ENCODE assay signal across 14 cellular contexts in genomic region chr21:44969066-44969649, GRCh38. TPM values are rescaled to one million over a fixed set of nuclear protein-coding genes. Genes with fewer than 3 reads are reported as not detected.
DNase-seq lines count a peak whose midpoint lies in the region; ATAC-seq and TF ChIP-seq lines count a peak whose summit lies in the region.
"Had no signal": no experiment of that assay in that cellular context is flagged by ENCODE, and none has a peak within 500 bp of the region (broad histone marks: within the 10 kb centered on the region; RNA-seq: fewer than 3 reads in every experiment).

No MANE protein-coding gene starts in this region.

- peaks cover 10 to 45% (median 19%) of the 10 kb centered on the region in 4 donors for H3K4me1 Mint-ChIP-seq in CD4-positive, CD25-positive, alpha-beta regulatory T cell
- peaks cover 4% of the 10 kb centered on the region for H3K4me1 Mint-ChIP-seq in endodermal cell
- peaks cover 14% of the 10 kb centered on the region for H3K4me1 Mint-ChIP-seq in stimulated activated memory B cell treated with anti-CD40 and anti-IgM and Interleukin-4, amounts not matched to agents 10 μg/mL and 1 μg/mL and 100 μg/mL, for 72 hours

- WGBS in endodermal cell (ENCODE audit: insufficient coverage in 1 of 2, insufficient read length in 1 of 2), 2 experiments, result 88 to 91% methylated on average over 17 to 18 of the region's 18 CpGs
- 88% methylated on average over 18 of the region's 18 CpGs for WGBS in prostate gland

- ATAC-seq in CD4-positive, CD25-positive, alpha-beta regulatory T cell (ENCODE audit: low read depth in 2 of 2), result no peak
- ATAC-seq in stimulated activated memory B cell treated with anti-CD40 and anti-IgM and Interleukin-4, amounts not matched to agents 10 μg/mL and 1 μg/mL and 100 μg/mL, for 72 hours, result no peak
- ATAC-seq: GM23338 had no signal

- H3K36me3 ChIP-seq in CD4-positive, CD25-positive, alpha-beta regulatory T cell (ENCODE audit: control insufficient read depth, insufficient read depth, low read length), result no peaks in the 10 kb centered on the region
- H3K36me3 ChIP-seq in endodermal cell (ENCODE audit: control insufficient read depth, insufficient read depth, low read length) (peaks cover 27% of the 10 kb centered on the region), neutrophil (no peaks in the 10 kb centered on the region), prostate gland (no peaks in the 10 kb centered on the region)
- H3K36me3 ChIP-seq: colonic mucosa had no signal

- peaks cover 0 to 2% (median 0%) of the 10 kb centered on the region in 7 donors for H3K9me3 Mint-ChIP-seq in CD4-positive, CD25-positive, alpha-beta regulatory T cell
- no peaks in the 10 kb centered on the region for H3K9me3 Mint-ChIP-seq in endodermal cell
- H3K9me3 Mint-ChIP-seq in stimulated activated memory B cell treated with anti-CD40 and anti-IgM and Interleukin-4, amounts not matched to agents 10 μg/mL and 1 μg/mL and 100 μg/mL, for 72 hours, result no peaks in the 10 kb centered on the region
- H3K9me3 Mint-ChIP-seq: GM23338 had no signal

- peak overlapping the region in 3 of 4 donors; percentile 33 to 78 (median 53) for H3K4me3 Mint-ChIP-seq in CD4-positive, CD25-positive, alpha-beta regulatory T cell
- no peak overlapping the region for H3K4me3 Mint-ChIP-seq in endodermal cell
- no peak overlapping the region for H3K4me3 Mint-ChIP-seq in stimulated activated memory B cell treated with anti-CD40 and anti-IgM and Interleukin-4, amounts not matched to agents 10 μg/mL and 1 μg/mL and 100 μg/mL, for 72 hours
- H3K4me3 Mint-ChIP-seq: B cell, GM23338 had no signal

- peak overlapping the region in 2 of 3 donors; percentile 84 to 90 for H3K27ac Mint-ChIP-seq in CD4-positive, CD25-positive, alpha-beta regulatory T cell
- H3K27ac Mint-ChIP-seq in endodermal cell, result no peak overlapping the region
- H3K27ac Mint-ChIP-seq in stimulated activated memory B cell treated with anti-CD40 and anti-IgM and Interleukin-4, amounts not matched to agents 10 μg/mL and 1 μg/mL and 100 μg/mL, for 72 hours, result no peak overlapping the region
- H3K27ac Mint-ChIP-seq: B cell had no signal

- H3K4me3 ChIP-seq in CD4-positive, CD25-positive, alpha-beta regulatory T cell (ENCODE audit: low read depth, low read length), result no peak overlapping the region
- H3K4me3 ChIP-seq in endodermal cell (ENCODE audit: low read length), result no peak overlapping the region
- H3K4me3 ChIP-seq in neutrophil (ENCODE audit: low read depth in 1 of 2, low read length in 1 of 2), result peak overlapping the region; percentile 36 to 49
- H3K4me3 ChIP-seq in prostate gland, result no peak overlapping the region
- H3K4me3 ChIP-seq: colonic mucosa, GM23338, hepatocyte had no signal

- no peak for DNase-seq in CD4-positive, CD25-positive, alpha-beta regulatory T cell
- DNase-seq in NCI-H2171 treated with DMSO at 0.1 percent for 48 hours (lab: John Stamatoyannopoulos, UW) (peak; percentile 57), endodermal cell (no peak), prostate gland (ENCODE audit: low spot score) (no peak), islet precursor cell (no peak)
- DNase-seq: colonic mucosa, NCI-H446 treated with DMSO at 0.1 percent for 48 hours, nucleus accumbens had no signal

- H3K4me1 ChIP-seq in CD4-positive, CD25-positive, alpha-beta regulatory T cell (ENCODE audit: control insufficient read depth, insufficient read depth, low read length, poor library complexity, severe bottlenecking), result peaks cover 51% of the 10 kb centered on the region
- no peaks in the 10 kb centered on the region for H3K4me1 ChIP-seq in endodermal cell (ENCODE audit: control insufficient read depth, insufficient read depth, low read length)
- peaks cover 68 to 75% of the 10 kb centered on the region in 2 experiments for H3K4me1 ChIP-seq in neutrophil (ENCODE audit: control insufficient read depth in 1 of 2, insufficient read depth in 1 of 2, low read depth in 1 of 2, low read length in 1 of 2)
- no peaks in the 10 kb centered on the region for H3K4me1 ChIP-seq in prostate gland (replicated peaks)
- H3K4me1 ChIP-seq: colonic mucosa had no signal

- H3K27me3 Mint-ChIP-seq in CD4-positive, CD25-positive, alpha-beta regulatory T cell, result no peaks in the 10 kb centered on the region
- H3K27me3 Mint-ChIP-seq in endodermal cell (ENCODE audit: insufficient read depth), result no peaks in the 10 kb centered on the region
- H3K27me3 Mint-ChIP-seq in stimulated activated memory B cell treated with anti-CD40 and anti-IgM and Interleukin-4, amounts not matched to agents 10 μg/mL and 1 μg/mL and 100 μg/mL, for 72 hours, result no peaks in the 10 kb centered on the region
- H3K27me3 Mint-ChIP-seq: B cell had no signal

- intact Hi-C loops in prostate gland (cut with DNase I), result no loop called here

- no peak overlapping the region for H3K9ac ChIP-seq in endodermal cell (ENCODE audit: extremely low read depth, low read length, poor library complexity, severe bottlenecking)

- H3K9me3 ChIP-seq in CD4-positive, CD25-positive, alpha-beta regulatory T cell (ENCODE audit: control insufficient read depth in 2 of 2, low read length in 2 of 2), result no peaks in the 10 kb centered on the region
- H3K9me3 ChIP-seq in endodermal cell (ENCODE audit: control insufficient read depth, low read length), result no peaks in the 10 kb centered on the region
- no peaks in the 10 kb centered on the region for H3K9me3 ChIP-seq in neutrophil
- H3K9me3 ChIP-seq in prostate gland, result no peaks in the 10 kb centered on the region
- H3K9me3 ChIP-seq: colonic mucosa had no signal

- H3K36me3 Mint-ChIP-seq in CD4-positive, CD25-positive, alpha-beta regulatory T cell, result peaks cover 9% of the 10 kb centered on the region
- peaks cover 41% of the 10 kb centered on the region for H3K36me3 Mint-ChIP-seq in endodermal cell (ENCODE audit: low read depth)
- peaks cover 60% of the 10 kb centered on the region for H3K36me3 Mint-ChIP-seq in stimulated activated memory B cell treated with anti-CD40 and anti-IgM and Interleukin-4, amounts not matched to agents 10 μg/mL and 1 μg/mL and 100 μg/mL, for 72 hours

- H3K27me3 ChIP-seq in CD4-positive, CD25-positive, alpha-beta regulatory T cell (ENCODE audit: control insufficient read depth, insufficient read depth, low read length), result no peaks in the 10 kb centered on the region
- H3K27me3 ChIP-seq in endodermal cell (ENCODE audit: control insufficient read depth, insufficient read depth, low read length, poor library complexity, severe bottlenecking), result no peaks in the 10 kb centered on the region
- H3K27me3 ChIP-seq in neutrophil, result no peaks in the 10 kb centered on the region
- no peaks in the 10 kb centered on the region for H3K27me3 ChIP-seq in prostate gland (replicated peaks; ENCODE audit: insufficient read depth)
- H3K27me3 ChIP-seq: colonic mucosa, hepatocyte had no signal

- TF ChIP-seq CTCF in endodermal cell (conservative IDR thresholded peaks at IDR 0.05) (no peak), neutrophil (IDR thresholded peaks at IDR 0.05) (no peak), prostate gland (IDR thresholded peaks at IDR 0.05) (no peak)

- H3K27ac ChIP-seq in CD4-positive, CD25-positive, alpha-beta regulatory T cell (ENCODE audit: insufficient read depth, low read length, poor library complexity, severe bottlenecking), result no peak overlapping the region
- peak overlapping the region; percentile 24 for H3K27ac ChIP-seq in endodermal cell (ENCODE audit: low read depth, low read length)
- peak overlapping the region; percentile 99 for H3K27ac ChIP-seq in neutrophil
- no peak overlapping the region for H3K27ac ChIP-seq in prostate gland
- H3K27ac ChIP-seq: colonic mucosa, VCaP had no signal

- no peak for TF ChIP-seq POLR2A in prostate gland (IDR thresholded peaks at IDR 0.05)

RNA-seq across cellular contexts. Expression of gene SLX9, which starts 29.3 kb away (rescaled TPM):
- 21.8 TPM for total RNA-seq in CD4-positive, CD25-positive, alpha-beta regulatory T cell
- polyA plus RNA-seq in CD4-positive, CD25-positive, alpha-beta regulatory T cell, result 10 to 100 TPM in 3 of 4 donors, 1 to 10 TPM in 1; 7.6 to 12.0 (median 10.0) TPM
- 10 to 100 TPM; 38.0 to 48.9 TPM for total RNA-seq in endodermal cell
- 27.9 TPM for polyA plus RNA-seq in endodermal cell (2013, experiment 1 of 2)
- 24.0 TPM for polyA plus RNA-seq in endodermal cell (2013, experiment 2 of 2)
- total RNA-seq in prostate gland, result 10 to 100 TPM; 21.4 to 24.8 TPM

RNA-seq across cellular contexts. Expression of gene ITGB2, which starts 48.5 kb away (rescaled TPM):
- 411 TPM for total RNA-seq in CD4-positive, CD25-positive, alpha-beta regulatory T cell
- 100 to 1,000 TPM; 415 to 519 (median 446) TPM for polyA plus RNA-seq in CD4-positive, CD25-positive, alpha-beta regulatory T cell
- total RNA-seq in endodermal cell, result 1 to 10 TPM; 1.6 to 2.3 TPM
- polyA plus RNA-seq in endodermal cell (2013, experiment 1 of 2), result 0.36 TPM
- polyA plus RNA-seq in endodermal cell (2013, experiment 2 of 2), result 0.54 TPM
- 10 to 100 TPM; 23.1 to 56.1 TPM for total RNA-seq in prostate gland

Comparison
In these comparisons a context has a peak if more than half of its experiments do, and no peak if none do; other contexts are left out.
1. H3K27ac ChIP-seq: peak in endodermal cell (single experiment) and neutrophil (single experiment); none in CD4-positive, CD25-positive, alpha-beta regulatory T cell (single experiment) and prostate gland (0 of 2).
2. H3K4me3 ChIP-seq: peak in neutrophil (2 of 2); none in CD4-positive, CD25-positive, alpha-beta regulatory T cell (single experiment), endodermal cell (single experiment) and prostate gland (0 of 2).
3. H3K27ac Mint-ChIP-seq: peak in CD4-positive, CD25-positive, alpha-beta regulatory T cell (2 of 3); none in endodermal cell (single experiment) and stimulated activated memory B cell treated with anti-CD40 and anti-IgM and Interleukin-4, amounts not matched to agents 10 μg/mL and 1 μg/mL and 100 μg/mL, for 72 hours (single experiment).
4. H3K4me3 Mint-ChIP-seq: peak in CD4-positive, CD25-positive, alpha-beta regulatory T cell (3 of 4); none in endodermal cell (single experiment) and stimulated activated memory B cell treated with anti-CD40 and anti-IgM and Interleukin-4, amounts not matched to agents 10 μg/mL and 1 μg/mL and 100 μg/mL, for 72 hours (single experiment).
5. RNA of gene ITGB2, which starts 48.5 kb away (total RNA-seq): 411 TPM in CD4-positive, CD25-positive, alpha-beta regulatory T cell (single experiment) and 23.1 to 56.1 TPM in prostate gland; 1.6 to 2.3 TPM in endodermal cell; every median in the first group is over 4 times any median in the second.